In the genomic region with DNA sequence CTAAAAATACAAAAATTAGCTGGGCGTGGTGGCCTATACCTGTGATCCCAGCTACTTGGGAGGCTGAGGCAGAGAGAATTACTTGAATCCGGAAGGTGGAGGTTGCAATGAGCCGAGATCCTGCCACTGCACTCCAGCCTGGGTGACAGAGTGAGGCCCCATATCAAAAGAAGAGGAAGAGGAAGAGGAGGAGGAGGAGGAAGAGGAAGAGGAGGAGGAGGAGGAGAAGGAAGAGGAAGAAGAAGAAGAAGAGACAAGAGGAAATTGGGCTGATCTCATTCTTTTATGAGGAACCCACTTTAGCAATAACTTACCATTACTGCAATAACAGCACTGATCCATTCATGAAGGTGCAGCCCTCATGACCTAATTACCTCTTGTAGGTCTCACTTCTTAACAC, we compare ENCODE assay signal across 16 cellular contexts.
"Had no signal": no experiment of that assay in that cellular context is flagged by ENCODE, and none has a peak within 500 bp of the region (broad histone marks: within the 10 kb centered on the region; RNA-seq: fewer than 3 reads in every experiment).

No MANE protein-coding gene starts in this region.

- ATAC-seq: Panc1 had no signal

- DNase-seq: KBM-7, NCI-H1092, NCI-H1105 treated with DMSO at 0.1 percent for 48 hours, NCI-H1417 treated with DMSO at 0.1 percent for 48 hours, NCI-H146, NCI-H1694 treated with DMSO at 0.1 percent for 48 hours, NCI-H1930, NCI-H2081, NCI-H2107, NCI-H2227 treated with DMSO at 0.1 percent for 48 hours, NCI-H524, NCI-H526 treated with DMSO at 0.1 percent for 48 hours, NCI-H774, SHP77, SK-N-SH had no signal
